Comparison of ENCODE assay signal across 1 cellular context in genomic region chr11:33685061-33685460, GRCh38.
TF ChIP-seq lines count a peak whose summit lies in the region.

No MANE protein-coding gene starts in this region.

TF ChIP-seq in IMR-90, 13 proteins besides CTCF, POLR2A, EP300 and RAD21:
- TF ChIP-seq USF2 (IDR thresholded peaks at IDR 0.05; ENCODE audit: low read depth, low read length) (no peak), RFX5 (IDR thresholded peaks at IDR 0.05; ENCODE audit: low read depth, low read length) (no peak), RCOR1 (IDR thresholded peaks at IDR 0.05; ENCODE audit: insufficient replicate concordance, low read length) (no peak), SMC3 (IDR thresholded peaks at IDR 0.05; ENCODE audit: low read depth, low read length) (no peak), NFE2L2 (IDR thresholded peaks at IDR 0.05; ENCODE audit: low read depth, low read length) (no peak), MAFK (IDR thresholded peaks at IDR 0.05; ENCODE audit: low read depth, low read length) (no peak), MXI1 (IDR thresholded peaks at IDR 0.05; ENCODE audit: borderline replicate concordance, low read depth, low read length) (no peak)
